Comparison of ENCODE assay signal across 22 cellular contexts in genomic region chr1:56532359-56532696, GRCh38. TPM values are rescaled to one million over a fixed set of nuclear protein-coding genes. Genes with fewer than 3 reads are reported as not detected.
DNase-seq lines count a peak whose midpoint lies in the region; ATAC-seq, FAIRE-seq and TF ChIP-seq lines count a peak whose summit lies in the region.
"Had no signal": no experiment of that assay in that cellular context is flagged by ENCODE, and none has a peak within 500 bp of the region (broad histone marks: within the 10 kb centered on the region; RNA-seq: fewer than 3 reads in every experiment).

No MANE protein-coding gene starts in this region.

- peak; percentile 69 for FAIRE-seq in endometrium (lab: Jason Lieb, UNC)

- H3K36me3 ChIP-seq in heart left ventricle = peaks cover 0 to 58% (median 44%) of the 10 kb centered on the region in 9 donors
- peaks cover 37% of the 10 kb centered on the region in 2 donors for H3K36me3 ChIP-seq in thyroid gland

- DNase-seq in heart left ventricle = no peak
- no peak for DNase-seq in Right ventricle myocardium inferior (ENCODE audit: missing footprints)
- peak; percentile 67 to 80 for DNase-seq in NCI-H526 (lab: John Stamatoyannopoulos, UW)
- DNase-seq in thyroid gland = no peak
- no peak for DNase-seq in NCI-H1417 treated with DMSO at 0.1 percent for 48 hours (lab: John Stamatoyannopoulos, UW)
- no peak for DNase-seq in mesothelial cell of epicardium (ENCODE audit: low spot score in 2 of 2, unreplicated experiment in 2 of 2)
- no peak for DNase-seq in stimulated activated naive CD8-positive, alpha-beta T cell treated with anti-CD3 and anti-CD28 coated beads, Interleukin-15, Interleukin-2, amounts not matched to agents 100 U/mL and 50 U/mL, for 24 hours
- DNase-seq: activated B cell treated with CpG ODN at 0.5 μM for 24 hours; activated CD4-positive, alpha-beta memory T cell treated with anti-CD3 and anti-CD28 coated beads, Interleukin-2, amount 10 ng/mL, durations not matched to agents 7 days and 5 days; activated naive CD4-positive, alpha-beta T cell treated with Interleukin-2 at 50 U/mL for 16 hours; activated T-cell treated with anti-CD3 and anti-CD28 coated beads, Interleukin-2, amount 50 U/mL, for 1 hour; CD8-positive, alpha-beta memory T cell; foreskin keratinocyte; GM23248; NCI-H774; stimulated activated CD4-positive, alpha-beta T cell treated with anti-CD3 and anti-CD28 coated beads, Interleukin-4, amount 100 ng/mL, for 4 hours had no signal

- H3K9me3 Mint-ChIP-seq in mesothelial cell of epicardium = no peaks in the 10 kb centered on the region
- H3K9me3 Mint-ChIP-seq: activated B cell treated with CpG ODN at 0.5 μM for 24 hours; activated CD4-positive, alpha-beta memory T cell treated with anti-CD3 and anti-CD28 coated beads, Interleukin-2, amount 10 ng/mL, durations not matched to agents 7 days and 5 days; nephron; T-helper 2 cell treated with Interferon-gamma antibody and Interleukin-4, amounts not matched to agents 5 μg/mL and 100 μg/mL, for 36 hours had no signal

- no peak overlapping the region for H3K27ac Mint-ChIP-seq in mesothelial cell of epicardium
- H3K27ac Mint-ChIP-seq: activated B cell treated with CpG ODN at 0.5 μM for 24 hours; activated CD4-positive, alpha-beta memory T cell treated with anti-CD3 and anti-CD28 coated beads, Interleukin-2, amount 10 ng/mL, durations not matched to agents 7 days and 5 days; CD8-positive, alpha-beta memory T cell; nephron; progenitor cell of endocrine pancreas; T-helper 2 cell treated with Interferon-gamma antibody and Interleukin-4, amounts not matched to agents 5 μg/mL and 100 μg/mL, for 36 hours had no signal

- peaks cover 36% of the 10 kb centered on the region for H3K36me3 Mint-ChIP-seq in mesothelial cell of epicardium
- H3K36me3 Mint-ChIP-seq: CD8-positive, alpha-beta memory T cell had no signal

- H3K4me3 ChIP-seq in heart left ventricle = no peak overlapping the region
- H3K4me3 ChIP-seq in thyroid gland (replicated peaks in 1 of 3) = no peak overlapping the region
- H3K4me3 ChIP-seq: GM23248, SJSA1, smooth muscle cell had no signal

- H3K27ac ChIP-seq in heart left ventricle (peak overlapping the region in 8 of 12 donors; percentile 5 to 49 (median 28)), thyroid gland (peak overlapping the region in 2 of 3 donors; percentile 49 to 76)
- H3K27ac ChIP-seq: foreskin keratinocyte, GM23248, SJSA1 had no signal

- H3K4me1 ChIP-seq in heart left ventricle (peaks cover 11 to 100% (median 94%) of the 10 kb centered on the region in 12 donors), thyroid gland (peaks cover 87 to 96% of the 10 kb centered on the region in 2 donors)

- 45 to 65% (median 55%) methylated on average over 1 of the region's 1 CpG for WGBS in heart left ventricle, 4 donors
- WGBS in thyroid gland, 2 donors = 0 to 14% methylated on average over 1 of the region's 1 CpG

- H3K27me3 ChIP-seq in heart left ventricle (peaks cover 0 to 10% (median 0%) of the 10 kb centered on the region in 9 donors), thyroid gland (no peaks in the 10 kb centered on the region)
- H3K27me3 ChIP-seq: foreskin keratinocyte, SJSA1 had no signal

- H3K27me3 Mint-ChIP-seq in mesothelial cell of epicardium (ENCODE audit: low read depth) = no peaks in the 10 kb centered on the region
- H3K27me3 Mint-ChIP-seq: activated B cell treated with CpG ODN at 0.5 μM for 24 hours; activated CD4-positive, alpha-beta memory T cell treated with anti-CD3 and anti-CD28 coated beads, Interleukin-2, amount 10 ng/mL, durations not matched to agents 7 days and 5 days; progenitor cell of endocrine pancreas had no signal

- TF ChIP-seq CTCF in heart left ventricle (IDR thresholded peaks at IDR 0.05) = no peak
- TF ChIP-seq CTCF in thyroid gland (IDR thresholded peaks at IDR 0.05) = no peak
- no peak for TF ChIP-seq CTCF in mesothelial cell of epicardium (IDR thresholded peaks at IDR 0.05; ENCODE audit: unreplicated experiment)

- H3K9me3 ChIP-seq in heart left ventricle (no peaks in the 10 kb centered on the region), thyroid gland (no peaks in the 10 kb centered on the region)
- H3K9me3 ChIP-seq: SJSA1 had no signal

- TF ChIP-seq POLR2A in heart left ventricle (IDR thresholded peaks at IDR 0.05) = no peak
- TF ChIP-seq POLR2A in thyroid gland (IDR thresholded peaks at IDR 0.05) = no peak

- ATAC-seq in heart left ventricle (no peak), Right ventricle myocardium inferior (no peak)
- ATAC-seq in stimulated activated naive CD8-positive, alpha-beta T cell treated with anti-CD3 and anti-CD28 coated beads, Interleukin-15, Interleukin-2, amounts not matched to agents 100 U/mL and 50 U/mL, for 24 hours = no peak
- ATAC-seq: foreskin keratinocyte had no signal

- peaks cover 28% of the 10 kb centered on the region for H3K4me1 Mint-ChIP-seq in mesothelial cell of epicardium
- H3K4me1 Mint-ChIP-seq: activated CD4-positive, alpha-beta memory T cell treated with anti-CD3 and anti-CD28 coated beads, Interleukin-2, amount 10 ng/mL, durations not matched to agents 7 days and 5 days; CD8-positive, alpha-beta memory T cell had no signal

- no peak overlapping the region for H3K4me3 Mint-ChIP-seq in mesothelial cell of epicardium
- H3K4me3 Mint-ChIP-seq: activated B cell treated with CpG ODN at 0.5 μM for 24 hours; activated CD4-positive, alpha-beta memory T cell treated with anti-CD3 and anti-CD28 coated beads, Interleukin-2, amount 10 ng/mL, durations not matched to agents 7 days and 5 days; CD8-positive, alpha-beta memory T cell; nephron; T-helper 2 cell treated with Interferon-gamma antibody and Interleukin-4, amounts not matched to agents 5 μg/mL and 100 μg/mL, for 36 hours had no signal

- intact Hi-C loops in heart left ventricle (cut with DNase I) = no loop called here
- intact Hi-C loops in Right ventricle myocardium inferior (cut with DNase I) = no loop called here
- intact Hi-C loops in thyroid gland (cut with DNase I) = no loop called here

RNA-seq across cellular contexts. Expression of gene PLPP3, which starts 47.0 kb away (rescaled TPM):
- total RNA-seq in heart left ventricle (100 to 1,000 TPM in 4 of 9 donors, 10 to 100 TPM in 5; 75.8 to 221 (median 97.8) TPM), Right ventricle myocardium inferior (143 TPM), thyroid gland (100 to 1,000 TPM; 257 to 764 (median 675) TPM), mesothelial cell of epicardium (61.8 to 64.5 TPM (median 64.4 TPM) in 3 replicates)
- polyA plus RNA-seq in heart left ventricle = 10 to 100 TPM; 17.1 to 89.6 TPM
- total RNA-seq: activated CD4-positive, alpha-beta memory T cell treated with anti-CD3 and anti-CD28 coated beads, Interleukin-2, amount 10 ng/mL, durations not matched to agents 7 days and 5 days had no signal
- polyA plus RNA-seq: CD8-positive, alpha-beta memory T cell had no signal

Comparison
In these comparisons a context has a peak if more than half of its experiments do, and no peak if none do; other contexts are left out.
1. DNase-seq: peak in NCI-H526 (2 of 2); none in heart left ventricle (0 of 5), Right ventricle myocardium inferior (single experiment), thyroid gland (0 of 2), NCI-H1417 treated with DMSO at 0.1 percent for 48 hours (single experiment), mesothelial cell of epicardium (0 of 2) and stimulated activated naive CD8-positive, alpha-beta T cell treated with anti-CD3 and anti-CD28 coated beads, Interleukin-15, Interleukin-2, amounts not matched to agents 100 U/mL and 50 U/mL, for 24 hours (single experiment).